Comparison of ENCODE assay signal across 20 cellular contexts in the genomic region with DNA sequence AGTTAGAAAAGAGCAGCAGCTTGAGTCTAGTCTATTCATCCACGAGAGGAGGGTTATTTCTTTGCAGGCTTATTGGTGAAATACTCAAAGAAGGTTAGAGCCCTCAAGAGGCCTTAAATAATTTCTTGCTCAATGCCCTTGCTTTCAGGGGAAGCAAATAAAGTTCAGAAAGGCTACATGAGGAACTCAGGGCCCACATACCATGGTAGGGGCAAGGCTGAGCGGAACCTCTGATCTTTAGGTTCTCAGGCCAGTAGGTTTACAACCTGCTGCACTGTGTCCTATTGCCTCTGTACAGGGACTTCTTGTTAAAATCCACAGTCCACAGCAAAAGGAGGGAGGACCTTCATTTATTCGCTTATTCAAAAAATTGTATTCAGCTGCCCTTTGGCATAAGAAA.
"Had no signal": no experiment of that assay in that cellular context is flagged by ENCODE, and none has a peak within 500 bp of the region (broad histone marks: within the 10 kb centered on the region; RNA-seq: fewer than 3 reads in every experiment).

No MANE protein-coding gene starts in this region.

- ATAC-seq: activated CD8-positive, alpha-beta memory T cell treated with anti-CD3 and anti-CD28 coated beads, Interleukin-2, amount 10 ng/mL, durations not matched to agents 7 days and 5 days; body of pancreas; PC-3 had no signal

- H3K27me3 ChIP-seq: ascending aorta, body of pancreas, MG63 had no signal

- H3K9me3 ChIP-seq: ascending aorta, body of pancreas, MG63 had no signal

- H3K4me1 ChIP-seq: ascending aorta had no signal

- DNase-seq: activated B cell treated with CpG ODN at 0.5 μM for 24 hours; activated CD4-positive, alpha-beta T cell treated with anti-CD3 and anti-CD28 coated beads for 1 hour; activated CD4-positive, alpha-beta T cell treated with anti-CD3 and anti-CD28 coated beads, Interleukin-2, amount 10 ng/mL, durations not matched to agents 24 days and 14 days; activated CD4-positive, alpha-beta T cell treated with anti-CD3 and anti-CD28 coated beads, Interleukin-2, amount 50 U/mL, for 48 hours; activated CD8-positive, alpha-beta memory T cell treated with anti-CD3 and anti-CD28 coated beads, Interleukin-2, amount 10 ng/mL, durations not matched to agents 7 days and 5 days; activated effector memory CD4-positive, alpha-beta T cell treated with Interleukin-2 at 50 U/mL for 16 hours; activated naive CD4-positive, alpha-beta T cell; activated T-cell treated with anti-CD3 and anti-CD28 coated beads, Interleukin-2, amount 50 U/mL, for 24 hours; amniotic stem cell; body of pancreas; central memory CD4-positive, alpha-beta T cell; MG63; NCI-H1105; NCI-H1436 treated with DMSO at 0.1 percent for 48 hours; NCI-H1930; NCI-H510A treated with DMSO at 0.1 percent for 48 hours; NK-92 treated with Interleukin-12 subunit alpha and Interleukin-12 subunit beta, amount 100 ng/mL, for 24 hours; PC-3; SHP77 treated with DMSO at 0.1 percent for 48 hours had no signal

- H3K4me3 ChIP-seq: ascending aorta, body of pancreas, MG63 had no signal

- H3K36me3 ChIP-seq: ascending aorta, MG63 had no signal
